In genomic region chr6:150560004-150560883, GRCh38 we compare ENCODE assay signal across 19 cellular contexts.
"Had no signal": no experiment of that assay in that cellular context is flagged by ENCODE, and none has a peak within 500 bp of the region (broad histone marks: within the 10 kb centered on the region; RNA-seq: fewer than 3 reads in every experiment).

No MANE protein-coding gene starts in this region.

- H3K27ac ChIP-seq: body of pancreas, dorsolateral prefrontal cortex, heart right ventricle, ovary, psoas muscle, tibial nerve, uterus had no signal

- H3K9me3 ChIP-seq: body of pancreas, mucosa of descending colon, ovary, psoas muscle, uterus had no signal

- H3K36me3 ChIP-seq: heart right ventricle, ovary, tibial nerve, uterus had no signal

- H3K4me1 ChIP-seq: body of pancreas, heart right ventricle, psoas muscle, tibial nerve, uterus had no signal

- ATAC-seq: body of pancreas, heart right ventricle, left ventricle myocardium superior, mucosa of descending colon, psoas muscle, right cardiac atrium had no signal

- H3K27me3 ChIP-seq: body of pancreas, ovary, tibial nerve, uterus had no signal

- DNase-seq: activated CD4-positive, alpha-beta memory T cell treated with anti-CD3 and anti-CD28 coated beads, Interleukin-2, amount 10 ng/mL, durations not matched to agents 7 days and 5 days; activated CD4-positive, alpha-beta T cell treated with anti-CD3 and anti-CD28 coated beads for 48 hours; activated CD4-positive, CD25-positive, alpha-beta regulatory T cell; activated naive CD4-positive, alpha-beta T cell treated with anti-CD3 and anti-CD28 coated beads for 36 hours; activated T-cell treated with anti-CD3 and anti-CD28 coated beads, Interleukin-2, amount 50 U/mL, for 1 hour; body of pancreas; central memory CD4-positive, alpha-beta T cell; dorsolateral prefrontal cortex; heart right ventricle; immature natural killer cell; left ventricle myocardium superior; mucosa of descending colon; naive B cell; ovary; psoas muscle; right cardiac atrium; stimulated activated CD4-positive, alpha-beta T cell treated with anti-CD3 and anti-CD28 coated beads, Interleukin-2, amount 100 ng/mL, for 24 hours; uterus had no signal

- H3K4me3 ChIP-seq: body of pancreas, dorsolateral prefrontal cortex, heart right ventricle, mucosa of descending colon, ovary, psoas muscle, tibial nerve, uterus had no signal
